Comparison of ENCODE assay signal across 2 cellular contexts in the genomic region with DNA sequence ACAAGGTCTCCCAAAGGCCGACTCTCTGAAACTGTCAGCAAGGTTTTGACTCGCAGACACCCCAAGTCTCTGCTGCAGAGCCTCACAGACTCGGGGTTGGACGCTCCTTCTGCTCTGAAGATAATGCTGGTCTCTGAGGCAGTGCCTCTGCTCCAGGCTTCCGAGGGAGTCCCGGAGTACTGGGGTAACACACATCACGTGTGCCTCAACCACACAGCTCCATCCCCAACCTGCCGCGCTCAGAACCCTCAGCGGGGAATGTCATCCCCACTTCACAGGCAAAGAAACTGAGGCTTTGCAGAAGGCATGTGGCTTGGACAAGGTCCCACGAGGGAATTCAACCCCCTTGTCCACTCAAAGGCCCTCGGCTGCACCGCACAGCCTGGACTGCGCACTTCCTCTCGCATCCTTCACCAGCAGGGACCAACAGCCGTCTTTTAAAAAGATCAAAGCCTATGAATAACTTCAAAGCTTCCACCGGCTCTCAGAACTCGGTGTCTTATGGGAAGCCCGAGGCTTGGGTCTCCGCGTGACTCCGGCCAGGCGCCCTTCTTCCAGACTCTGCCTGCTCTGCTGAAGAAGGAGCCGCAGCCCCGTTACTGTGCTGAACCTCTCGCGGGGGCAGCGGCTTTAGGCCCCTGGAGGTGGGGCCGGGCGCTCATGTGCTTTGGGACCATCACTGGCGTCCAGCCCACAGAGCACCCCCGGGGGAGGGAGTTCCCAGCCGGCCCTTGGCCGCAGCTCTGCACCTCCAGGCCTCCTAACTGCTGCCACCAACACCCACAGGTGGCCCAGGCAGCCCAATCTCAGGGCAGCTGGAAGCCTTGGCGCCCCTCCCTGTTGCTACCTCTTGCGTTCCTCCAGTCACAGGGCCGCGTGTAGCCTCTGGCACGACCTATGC.
TF ChIP-seq lines count a peak whose summit lies in the region.

No MANE protein-coding gene starts in this region.

TF ChIP-seq in K562, 482 proteins besides CTCF, POLR2A, EP300 and RAD21:
- TF ChIP-seq, protein P1, sequence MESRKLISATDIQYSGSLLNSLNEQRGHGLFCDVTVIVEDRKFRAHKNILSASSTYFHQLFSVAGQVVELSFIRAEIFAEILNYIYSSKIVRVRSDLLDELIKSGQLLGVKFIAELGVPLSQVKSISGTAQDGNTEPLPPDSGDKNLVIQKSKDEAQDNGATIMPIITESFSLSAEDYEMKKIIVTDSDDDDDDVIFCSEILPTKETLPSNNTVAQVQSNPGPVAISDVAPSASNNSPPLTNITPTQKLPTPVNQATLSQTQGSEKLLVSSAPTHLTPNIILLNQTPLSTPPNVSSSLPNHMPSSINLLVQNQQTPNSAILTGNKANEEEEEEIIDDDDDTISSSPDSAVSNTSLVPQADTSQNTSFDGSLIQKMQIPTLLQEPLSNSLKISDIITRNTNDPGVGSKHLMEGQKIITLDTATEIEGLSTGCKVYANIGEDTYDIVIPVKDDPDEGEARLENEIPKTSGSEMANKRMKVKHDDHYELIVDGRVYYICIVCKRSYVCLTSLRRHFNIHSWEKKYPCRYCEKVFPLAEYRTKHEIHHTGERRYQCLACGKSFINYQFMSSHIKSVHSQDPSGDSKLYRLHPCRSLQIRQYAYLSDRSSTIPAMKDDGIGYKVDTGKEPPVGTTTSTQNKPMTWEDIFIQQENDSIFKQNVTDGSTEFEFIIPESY (CRISPR knock-in tag; IDR thresholded peaks at IDR 0.05): peak; percentile 80; the same call in 1 of the 2 replicates
- TF ChIP-seq, protein P2, sequence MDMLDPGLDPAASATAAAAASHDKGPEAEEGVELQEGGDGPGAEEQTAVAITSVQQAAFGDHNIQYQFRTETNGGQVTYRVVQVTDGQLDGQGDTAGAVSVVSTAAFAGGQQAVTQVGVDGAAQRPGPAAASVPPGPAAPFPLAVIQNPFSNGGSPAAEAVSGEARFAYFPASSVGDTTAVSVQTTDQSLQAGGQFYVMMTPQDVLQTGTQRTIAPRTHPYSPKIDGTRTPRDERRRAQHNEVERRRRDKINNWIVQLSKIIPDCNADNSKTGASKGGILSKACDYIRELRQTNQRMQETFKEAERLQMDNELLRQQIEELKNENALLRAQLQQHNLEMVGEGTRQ (CRISPR knock-in tag; IDR thresholded peaks at IDR 0.05): 0 out of 2 replicates have a peak, but pooled peaks have one; percentile 8
- TF ChIP-seq, protein P3, sequence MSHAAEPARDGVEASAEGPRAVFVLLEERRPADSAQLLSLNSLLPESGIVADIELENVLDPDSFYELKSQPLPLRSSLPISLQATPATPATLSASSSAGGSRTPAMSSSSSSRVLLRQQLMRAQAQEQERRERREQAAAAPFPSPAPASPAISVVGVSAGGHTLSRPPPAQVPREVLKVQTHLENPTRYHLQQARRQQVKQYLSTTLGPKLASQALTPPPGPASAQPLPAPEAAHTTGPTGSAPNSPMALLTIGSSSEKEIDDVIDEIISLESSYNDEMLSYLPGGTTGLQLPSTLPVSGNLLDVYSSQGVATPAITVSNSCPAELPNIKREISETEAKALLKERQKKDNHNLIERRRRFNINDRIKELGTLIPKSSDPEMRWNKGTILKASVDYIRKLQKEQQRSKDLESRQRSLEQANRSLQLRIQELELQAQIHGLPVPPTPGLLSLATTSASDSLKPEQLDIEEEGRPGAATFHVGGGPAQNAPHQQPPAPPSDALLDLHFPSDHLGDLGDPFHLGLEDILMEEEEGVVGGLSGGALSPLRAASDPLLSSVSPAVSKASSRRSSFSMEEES (CRISPR knock-in tag; IDR thresholded peaks at IDR 0.05): no peak
- TF ChIP-seq SPI1 (IDR thresholded peaks at IDR 0.05; ENCODE audit: borderline replicate concordance, low read depth, low read length): 0 out of 2 replicates have a peak, but pooled peaks have one; percentile 5
- no peak for TF ChIP-seq HDGF (IDR thresholded peaks at IDR 0.05)
- no peak for TF ChIP-seq ILK (tag; IDR thresholded peaks at IDR 0.05; ENCODE audit: borderline replicate concordance, low read depth)
- TF ChIP-seq ESRRB (CRISPR knock-in tag; IDR thresholded peaks at IDR 0.05; ENCODE audit: borderline replicate concordance): no peak

TF ChIP-seq in liver, 16 proteins besides CTCF, POLR2A, EP300 and RAD21:
- TF ChIP-seq HNF4A (conservative IDR thresholded peaks at IDR 0.05) (no peak), FOXA2 (IDR thresholded peaks at IDR 0.05) (no peak), TAF1 (conservative IDR thresholded peaks at IDR 0.05) (no peak), FOXA1 (IDR thresholded peaks at IDR 0.05) (no peak), HNF4G (IDR thresholded peaks at IDR 0.05) (no peak), JUND (IDR thresholded peaks at IDR 0.05) (no peak), GABPA (IDR thresholded peaks at IDR 0.05 in 1 of 2, conservative IDR thresholded peaks at IDR 0.05 in 1 of 2) (no peak), RXRA (IDR thresholded peaks at IDR 0.05) (no peak), EGR1 (IDR thresholded peaks at IDR 0.05; ENCODE audit: low read depth in 2 of 2) (no peak), SP1 (IDR thresholded peaks at IDR 0.05) (no peak), YY1 (IDR thresholded peaks at IDR 0.05) (no peak), NR2F2 (IDR thresholded peaks at IDR 0.05) (no peak)
- TF ChIP-seq, protein P1 (IDR thresholded peaks at IDR 0.05): no peak
- TF ChIP-seq, protein P4, sequence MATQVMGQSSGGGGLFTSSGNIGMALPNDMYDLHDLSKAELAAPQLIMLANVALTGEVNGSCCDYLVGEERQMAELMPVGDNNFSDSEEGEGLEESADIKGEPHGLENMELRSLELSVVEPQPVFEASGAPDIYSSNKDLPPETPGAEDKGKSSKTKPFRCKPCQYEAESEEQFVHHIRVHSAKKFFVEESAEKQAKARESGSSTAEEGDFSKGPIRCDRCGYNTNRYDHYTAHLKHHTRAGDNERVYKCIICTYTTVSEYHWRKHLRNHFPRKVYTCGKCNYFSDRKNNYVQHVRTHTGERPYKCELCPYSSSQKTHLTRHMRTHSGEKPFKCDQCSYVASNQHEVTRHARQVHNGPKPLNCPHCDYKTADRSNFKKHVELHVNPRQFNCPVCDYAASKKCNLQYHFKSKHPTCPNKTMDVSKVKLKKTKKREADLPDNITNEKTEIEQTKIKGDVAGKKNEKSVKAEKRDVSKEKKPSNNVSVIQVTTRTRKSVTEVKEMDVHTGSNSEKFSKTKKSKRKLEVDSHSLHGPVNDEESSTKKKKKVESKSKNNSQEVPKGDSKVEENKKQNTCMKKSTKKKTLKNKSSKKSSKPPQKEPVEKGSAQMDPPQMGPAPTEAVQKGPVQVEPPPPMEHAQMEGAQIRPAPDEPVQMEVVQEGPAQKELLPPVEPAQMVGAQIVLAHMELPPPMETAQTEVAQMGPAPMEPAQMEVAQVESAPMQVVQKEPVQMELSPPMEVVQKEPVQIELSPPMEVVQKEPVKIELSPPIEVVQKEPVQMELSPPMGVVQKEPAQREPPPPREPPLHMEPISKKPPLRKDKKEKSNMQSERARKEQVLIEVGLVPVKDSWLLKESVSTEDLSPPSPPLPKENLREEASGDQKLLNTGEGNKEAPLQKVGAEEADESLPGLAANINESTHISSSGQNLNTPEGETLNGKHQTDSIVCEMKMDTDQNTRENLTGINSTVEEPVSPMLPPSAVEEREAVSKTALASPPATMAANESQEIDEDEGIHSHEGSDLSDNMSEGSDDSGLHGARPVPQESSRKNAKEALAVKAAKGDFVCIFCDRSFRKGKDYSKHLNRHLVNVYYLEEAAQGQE (IDR thresholded peaks at IDR 0.05): no peak
- TF ChIP-seq, protein P5, sequence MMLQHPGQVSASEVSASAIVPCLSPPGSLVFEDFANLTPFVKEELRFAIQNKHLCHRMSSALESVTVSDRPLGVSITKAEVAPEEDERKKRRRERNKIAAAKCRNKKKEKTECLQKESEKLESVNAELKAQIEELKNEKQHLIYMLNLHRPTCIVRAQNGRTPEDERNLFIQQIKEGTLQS (IDR thresholded peaks at IDR 0.05): no peak
- TF ChIP-seq, protein P6, sequence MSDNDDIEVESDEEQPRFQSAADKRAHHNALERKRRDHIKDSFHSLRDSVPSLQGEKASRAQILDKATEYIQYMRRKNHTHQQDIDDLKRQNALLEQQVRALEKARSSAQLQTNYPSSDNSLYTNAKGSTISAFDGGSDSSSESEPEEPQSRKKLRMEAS (IDR thresholded peaks at IDR 0.05): no peak
